In the genomic region with DNA sequence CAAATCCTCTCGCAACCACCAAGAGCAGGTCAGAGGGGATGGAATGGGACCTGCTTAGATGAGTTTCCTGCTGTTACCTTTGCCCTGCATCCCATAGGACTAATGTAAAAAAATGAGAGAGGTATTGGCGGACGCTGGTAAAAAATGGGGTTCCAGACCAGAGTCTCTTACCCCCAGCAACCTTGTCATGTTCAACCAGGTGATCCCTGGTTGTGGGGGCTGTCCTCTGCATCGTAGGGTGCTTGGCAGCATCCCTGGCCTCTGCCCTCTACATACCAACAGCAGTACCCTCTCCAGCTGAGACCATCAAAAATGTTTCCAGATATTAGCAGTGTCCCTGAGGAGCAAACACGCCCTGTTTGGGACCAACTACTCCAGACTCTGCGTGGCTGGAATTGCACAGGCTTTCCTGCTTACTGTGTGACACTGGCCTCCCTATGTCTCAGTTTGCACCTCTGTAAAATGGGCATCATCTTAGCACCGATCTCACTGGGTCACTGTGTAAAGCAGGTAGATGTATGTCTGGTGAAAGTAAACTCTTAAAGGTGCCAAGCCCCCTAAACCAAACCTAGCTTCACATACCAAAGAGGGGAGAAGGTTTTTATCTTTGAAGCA, we compare ENCODE assay signal across 10 cellular contexts. TPM values are rescaled to one million over a fixed set of nuclear protein-coding genes. Genes with fewer than 3 reads are reported as not detected.
DNase-seq lines count a peak whose midpoint lies in the region; ATAC-seq and TF ChIP-seq lines count a peak whose summit lies in the region.
"Had no signal": no experiment of that assay in that cellular context is flagged by ENCODE, and none has a peak within 500 bp of the region (broad histone marks: within the 10 kb centered on the region; RNA-seq: fewer than 3 reads in every experiment).

No MANE protein-coding gene starts in this region.

- H3K9ac ChIP-seq in GM23248: peak overlapping the region; percentile 96

- H3K9me2 ChIP-seq in GM23248 (ENCODE audit: insufficient read depth): no peaks in the 10 kb centered on the region

- H3K4me1 Mint-ChIP-seq in MCF 10A (ENCODE audit: insufficient read depth, unreplicated experiment): peaks cover 6% of the 10 kb centered on the region
- peaks cover 27 to 68% (median 55%) of the 10 kb centered on the region in 7 donors for H3K4me1 Mint-ChIP-seq in naive thymus-derived CD4-positive, alpha-beta T cell

- H3K9me3 ChIP-seq in GM23248 (ENCODE audit: low read depth): no peaks in the 10 kb centered on the region
- H3K9me3 ChIP-seq in naive thymus-derived CD4-positive, alpha-beta T cell (ENCODE audit: control insufficient read depth in 2 of 3, low read length in 3 of 3): no peaks in the 10 kb centered on the region

- no TSS peak for BruUV-seq in MCF 10A (replicated peaks; lab: Mats Ljungman, UMichigan)

- H3K9me3 Mint-ChIP-seq in MCF 10A (ENCODE audit: unreplicated experiment): no peaks in the 10 kb centered on the region
- H3K9me3 Mint-ChIP-seq in naive thymus-derived CD4-positive, alpha-beta T cell: peaks cover 0 to 6% (median 0%) of the 10 kb centered on the region in 11 donors

- H3K27me3 Mint-ChIP-seq in MCF 10A (ENCODE audit: insufficient read depth, unreplicated experiment): no peaks in the 10 kb centered on the region
- no peaks in the 10 kb centered on the region for H3K27me3 Mint-ChIP-seq in naive thymus-derived CD4-positive, alpha-beta T cell

- DNase-seq in AG04449 (ENCODE audit: low read depth, low spot score): no peak
- no peak for DNase-seq in GM23248
- no peak for DNase-seq in MCF 10A (ENCODE audit: unreplicated experiment)
- no peak for DNase-seq in naive thymus-derived CD4-positive, alpha-beta T cell
- DNase-seq in NCI-H187 treated with DMSO at 0.1 percent for 48 hours (lab: John Stamatoyannopoulos, UW): no peak
- DNase-seq: DMS79, NCI-H2171 had no signal

- peak overlapping the region; percentile 94 for H3K4me3 Mint-ChIP-seq in MCF 10A (ENCODE audit: unreplicated experiment)
- peak overlapping the region; percentile 95 to 100 (median 100) for H3K4me3 Mint-ChIP-seq in naive thymus-derived CD4-positive, alpha-beta T cell

- 53 to 58% methylated on average over 7 of the region's 7 CpGs for WGBS in GM23248 (ENCODE audit: low coverage in 1 of 2, low lambda C conversion rate in 2 of 2, missing lambda C conversion rate in 2 of 2), 2 experiments

- no peak for TF ChIP-seq CTCF in AG04449 (IDR thresholded peaks at IDR 0.05; ENCODE audit: insufficient read depth, low read length, missing control alignments)
- no peak for TF ChIP-seq CTCF in MCF 10A (IDR thresholded peaks at IDR 0.05; ENCODE audit: unreplicated experiment)

- H3K27ac Mint-ChIP-seq in MCF 10A (ENCODE audit: low read depth, unreplicated experiment): peak overlapping the region; percentile 98
- H3K27ac Mint-ChIP-seq in naive thymus-derived CD4-positive, alpha-beta T cell: peak overlapping the region; percentile 97 to 100 (median 100)

- POLR2A ChIA-PET in AG04449 (lab: Yijun Ruan, JAX) (no interaction called here), MCF 10A (lab: Yijun Ruan, JAX) (interaction anchor here (0.5 to 2.5 kb wide), 7 partner anchors 11 to 359 kb away, joined by 3 to 7 read pairs (median 5); no protein-coding TSS in a partner anchor)
- POLR2A ChIA-PET in naive thymus-derived CD4-positive, alpha-beta T cell (lab: Charles Lee): interaction anchor here (0.6 to 7.0 kb wide), 5 partner anchors 11 to 590 kb away, joined by 3 to 96 read pairs (median 4); no protein-coding TSS in a partner anchor

- H3K36me3 Mint-ChIP-seq in MCF 10A (ENCODE audit: insufficient read depth, unreplicated experiment): peaks cover 7% of the 10 kb centered on the region
- peaks cover 7 to 53% (median 31%) of the 10 kb centered on the region in 5 donors for H3K36me3 Mint-ChIP-seq in naive thymus-derived CD4-positive, alpha-beta T cell

- H2AFZ ChIP-seq in GM23248: peak overlapping the region; percentile 83

- no peak for ATAC-seq in naive thymus-derived CD4-positive, alpha-beta T cell
- ATAC-seq in HG02885 (IDR thresholded peaks at IDR 0.05; ENCODE audit: poor library complexity, unreplicated experiment): no peak
- no peak for ATAC-seq in GM21737 (IDR thresholded peaks at IDR 0.05; ENCODE audit: unreplicated experiment)
- no peak for ATAC-seq in GM18861 (IDR thresholded peaks at IDR 0.05; ENCODE audit: unreplicated experiment)

- no peak overlapping the region for H3K27ac ChIP-seq in GM23248
- peak overlapping the region; percentile 96 for H3K27ac ChIP-seq in naive thymus-derived CD4-positive, alpha-beta T cell (ENCODE audit: low read depth, low read length)

- peak overlapping the region; percentile 96 for H3K4me2 ChIP-seq in GM23248 (ENCODE audit: unreplicated experiment)

- no peaks in the 10 kb centered on the region for H4K20me1 ChIP-seq in GM23248 (ENCODE audit: insufficient read depth)

- H3K4me3 ChIP-seq in AG04449 (ENCODE audit: low read depth, low read length) (peak overlapping the region; percentile 79), GM23248 (peak overlapping the region; percentile 96)
- H3K4me3 ChIP-seq in naive thymus-derived CD4-positive, alpha-beta T cell (ENCODE audit: low read length): peak overlapping the region; percentile 93

- in situ Hi-C loops in GM23248 (cut with MboI): no loop called here

- no peaks in the 10 kb centered on the region for H3K27me3 ChIP-seq in GM23248 (replicated peaks; ENCODE audit: insufficient read depth)
- no peaks in the 10 kb centered on the region for H3K27me3 ChIP-seq in naive thymus-derived CD4-positive, alpha-beta T cell (ENCODE audit: control insufficient read depth in 2 of 2, insufficient read depth in 2 of 2, low read length in 2 of 2)

- peaks cover 43% of the 10 kb centered on the region for H3K79me2 ChIP-seq in GM23248 (ENCODE audit: insufficient read depth)

- H3K36me3 ChIP-seq in GM23248 (ENCODE audit: low read depth): no peaks in the 10 kb centered on the region
- peaks cover 0 to 14% (median 3%) of the 10 kb centered on the region in 3 experiments for H3K36me3 ChIP-seq in naive thymus-derived CD4-positive, alpha-beta T cell (ENCODE audit: control insufficient read depth in 2 of 3, insufficient read depth in 3 of 3, low read length in 3 of 3)

- peaks cover 14% of the 10 kb centered on the region for H3K4me1 ChIP-seq in GM23248 (ENCODE audit: insufficient read depth)
- peaks cover 27 to 39% of the 10 kb centered on the region in 2 donors for H3K4me1 ChIP-seq in naive thymus-derived CD4-positive, alpha-beta T cell (ENCODE audit: control insufficient read depth in 2 of 2, insufficient read depth in 2 of 2, low read length in 2 of 2)

- intact Hi-C loops in MCF 10A (cut with micrococcal nuclease): no loop called here
- intact Hi-C loops in naive thymus-derived CD4-positive, alpha-beta T cell (cut with micrococcal nuclease): loop anchor here (1.0 to 5.0 kb wide), 4 partner anchors 11 to 350 kb away; partner anchors contain the start of gene TOM1 (in 1 of the 2)

- H3F3A ChIP-seq in GM23248 (ENCODE audit: insufficient read depth): peaks cover 7% of the 10 kb centered on the region

- CTCF ChIA-PET in AG04449 (lab: Yijun Ruan, JAX): interaction anchor here (1.3 to 1.7 kb wide), 3 partner anchors 35 to 475 kb away, joined by 3 to 4 read pairs (median 3); no protein-coding TSS in a partner anchor
- CTCF ChIA-PET in MCF 10A (lab: Yijun Ruan, JAX): interaction anchor here (2.0 to 2.1 kb wide), 3 partner anchors 16 to 23 kb away, joined by 8 to 19 read pairs (median 9); no protein-coding TSS in a partner anchor
- CTCF ChIA-PET in naive thymus-derived CD4-positive, alpha-beta T cell (lab: Charles Lee): interaction anchor here (1.2 kb wide), 1 partner anchor 528 kb away, joined by 3 read pairs; no protein-coding TSS in a partner anchor

RNA-seq across cellular contexts. Expression of gene APOL6, which starts 1.5 kb away (rescaled TPM):
- total RNA-seq in GM23248 (2014; rRNA removed; shearing (Covaris generic)): 20.4 and 20.8 TPM in 2 replicates
- 7.1 and 8.0 TPM in 2 replicates for polyA plus RNA-seq in GM23248 (2016; fragmentation: Nextera tagmentation; extraction: Ambion mirVana)
- total RNA-seq in MCF 10A (2022): 7.2 and 9.6 TPM in 2 replicates
- 10 to 100 TPM; 33.4 to 99.8 (median 38.2) TPM for total RNA-seq in naive thymus-derived CD4-positive, alpha-beta T cell
- polyA plus RNA-seq in naive thymus-derived CD4-positive, alpha-beta T cell: 10 to 100 TPM; 18.8 to 22.5 TPM

RNA-seq across cellular contexts. Expression of gene MB, which starts 32.6 kb away (rescaled TPM):
- total RNA-seq in GM23248 (2014; rRNA removed; shearing (Covaris generic)): not detected in 2 replicates
- 0.47 TPM in 1 of 2 replicates, not detected in the other for polyA plus RNA-seq in GM23248 (2016; fragmentation: Nextera tagmentation; extraction: Ambion mirVana)
- total RNA-seq in MCF 10A (2022): not detected in 2 replicates
- total RNA-seq in naive thymus-derived CD4-positive, alpha-beta T cell: under 1 TPM in 1 of 5 experiments, not detected in 4; 0.60 TPM
- not detected for polyA plus RNA-seq in naive thymus-derived CD4-positive, alpha-beta T cell
